Comparison of ENCODE assay signal across 1 cellular context in the genomic region with DNA sequence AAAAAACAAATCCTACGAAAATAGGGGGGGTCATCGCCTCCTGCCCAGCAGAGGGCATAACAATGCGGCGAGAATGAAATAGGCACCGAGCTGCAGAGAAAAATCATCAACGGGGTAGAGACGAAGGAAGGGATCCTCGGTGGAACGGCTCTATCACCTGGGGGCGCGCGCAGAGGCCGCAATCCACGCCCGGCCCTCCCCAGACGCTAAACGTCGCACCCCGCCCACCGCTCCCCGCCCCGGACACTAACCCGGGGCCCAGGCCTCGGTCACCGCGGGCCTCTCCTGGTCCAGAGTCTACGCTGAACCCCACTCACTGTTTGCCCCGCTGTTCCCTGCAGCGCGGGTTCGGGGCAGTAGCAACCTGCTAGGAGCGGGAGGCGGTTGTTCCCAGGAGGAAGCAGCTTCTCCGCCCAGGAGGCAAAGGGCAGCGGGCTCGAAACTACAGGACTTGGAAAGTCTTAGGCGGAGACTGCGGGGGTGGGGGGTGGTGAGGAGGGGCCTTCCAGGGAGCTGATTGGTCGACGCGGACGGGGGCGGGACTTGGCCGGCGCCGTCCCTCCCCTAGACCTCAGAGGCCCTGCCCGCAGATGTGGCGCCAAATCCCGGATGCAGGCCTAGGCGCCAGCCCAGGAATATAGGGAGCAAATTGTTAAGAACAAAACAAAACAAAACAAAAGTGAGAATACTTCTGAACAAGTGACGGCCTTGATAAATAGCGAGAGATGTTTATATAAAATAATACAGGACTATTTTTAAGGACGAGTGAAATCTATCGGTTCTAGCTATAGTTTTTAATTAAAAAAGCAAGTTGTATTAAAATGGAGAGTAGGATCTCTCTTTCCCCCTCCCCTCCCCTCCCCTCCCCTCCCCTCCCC.
A peak's percentile ranks its signal among the peaks of the same experiment; 100 is the strongest.
TF ChIP-seq lines count a peak whose summit lies in the region.

A gene with protein sequence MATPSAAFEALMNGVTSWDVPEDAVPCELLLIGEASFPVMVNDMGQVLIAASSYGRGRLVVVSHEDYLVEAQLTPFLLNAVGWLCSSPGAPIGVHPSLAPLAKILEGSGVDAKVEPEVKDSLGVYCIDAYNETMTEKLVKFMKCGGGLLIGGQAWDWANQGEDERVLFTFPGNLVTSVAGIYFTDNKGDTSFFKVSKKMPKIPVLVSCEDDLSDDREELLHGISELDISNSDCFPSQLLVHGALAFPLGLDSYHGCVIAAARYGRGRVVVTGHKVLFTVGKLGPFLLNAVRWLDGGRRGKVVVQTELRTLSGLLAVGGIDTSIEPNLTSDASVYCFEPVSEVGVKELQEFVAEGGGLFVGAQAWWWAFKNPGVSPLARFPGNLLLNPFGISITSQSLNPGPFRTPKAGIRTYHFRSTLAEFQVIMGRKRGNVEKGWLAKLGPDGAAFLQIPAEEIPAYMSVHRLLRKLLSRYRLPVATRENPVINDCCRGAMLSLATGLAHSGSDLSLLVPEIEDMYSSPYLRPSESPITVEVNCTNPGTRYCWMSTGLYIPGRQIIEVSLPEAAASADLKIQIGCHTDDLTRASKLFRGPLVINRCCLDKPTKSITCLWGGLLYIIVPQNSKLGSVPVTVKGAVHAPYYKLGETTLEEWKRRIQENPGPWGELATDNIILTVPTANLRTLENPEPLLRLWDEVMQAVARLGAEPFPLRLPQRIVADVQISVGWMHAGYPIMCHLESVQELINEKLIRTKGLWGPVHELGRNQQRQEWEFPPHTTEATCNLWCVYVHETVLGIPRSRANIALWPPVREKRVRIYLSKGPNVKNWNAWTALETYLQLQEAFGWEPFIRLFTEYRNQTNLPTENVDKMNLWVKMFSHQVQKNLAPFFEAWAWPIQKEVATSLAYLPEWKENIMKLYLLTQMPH (minus strand): TSS at position 467 of the 878 bp plus-strand sequence. CDS start 25,568 bp downstream, outside the sequence.

TF ChIP-seq in K562, 482 proteins besides CTCF, POLR2A, EP300 and RAD21 (continued from another document and continues in another):
- TF ChIP-seq, protein P1, sequence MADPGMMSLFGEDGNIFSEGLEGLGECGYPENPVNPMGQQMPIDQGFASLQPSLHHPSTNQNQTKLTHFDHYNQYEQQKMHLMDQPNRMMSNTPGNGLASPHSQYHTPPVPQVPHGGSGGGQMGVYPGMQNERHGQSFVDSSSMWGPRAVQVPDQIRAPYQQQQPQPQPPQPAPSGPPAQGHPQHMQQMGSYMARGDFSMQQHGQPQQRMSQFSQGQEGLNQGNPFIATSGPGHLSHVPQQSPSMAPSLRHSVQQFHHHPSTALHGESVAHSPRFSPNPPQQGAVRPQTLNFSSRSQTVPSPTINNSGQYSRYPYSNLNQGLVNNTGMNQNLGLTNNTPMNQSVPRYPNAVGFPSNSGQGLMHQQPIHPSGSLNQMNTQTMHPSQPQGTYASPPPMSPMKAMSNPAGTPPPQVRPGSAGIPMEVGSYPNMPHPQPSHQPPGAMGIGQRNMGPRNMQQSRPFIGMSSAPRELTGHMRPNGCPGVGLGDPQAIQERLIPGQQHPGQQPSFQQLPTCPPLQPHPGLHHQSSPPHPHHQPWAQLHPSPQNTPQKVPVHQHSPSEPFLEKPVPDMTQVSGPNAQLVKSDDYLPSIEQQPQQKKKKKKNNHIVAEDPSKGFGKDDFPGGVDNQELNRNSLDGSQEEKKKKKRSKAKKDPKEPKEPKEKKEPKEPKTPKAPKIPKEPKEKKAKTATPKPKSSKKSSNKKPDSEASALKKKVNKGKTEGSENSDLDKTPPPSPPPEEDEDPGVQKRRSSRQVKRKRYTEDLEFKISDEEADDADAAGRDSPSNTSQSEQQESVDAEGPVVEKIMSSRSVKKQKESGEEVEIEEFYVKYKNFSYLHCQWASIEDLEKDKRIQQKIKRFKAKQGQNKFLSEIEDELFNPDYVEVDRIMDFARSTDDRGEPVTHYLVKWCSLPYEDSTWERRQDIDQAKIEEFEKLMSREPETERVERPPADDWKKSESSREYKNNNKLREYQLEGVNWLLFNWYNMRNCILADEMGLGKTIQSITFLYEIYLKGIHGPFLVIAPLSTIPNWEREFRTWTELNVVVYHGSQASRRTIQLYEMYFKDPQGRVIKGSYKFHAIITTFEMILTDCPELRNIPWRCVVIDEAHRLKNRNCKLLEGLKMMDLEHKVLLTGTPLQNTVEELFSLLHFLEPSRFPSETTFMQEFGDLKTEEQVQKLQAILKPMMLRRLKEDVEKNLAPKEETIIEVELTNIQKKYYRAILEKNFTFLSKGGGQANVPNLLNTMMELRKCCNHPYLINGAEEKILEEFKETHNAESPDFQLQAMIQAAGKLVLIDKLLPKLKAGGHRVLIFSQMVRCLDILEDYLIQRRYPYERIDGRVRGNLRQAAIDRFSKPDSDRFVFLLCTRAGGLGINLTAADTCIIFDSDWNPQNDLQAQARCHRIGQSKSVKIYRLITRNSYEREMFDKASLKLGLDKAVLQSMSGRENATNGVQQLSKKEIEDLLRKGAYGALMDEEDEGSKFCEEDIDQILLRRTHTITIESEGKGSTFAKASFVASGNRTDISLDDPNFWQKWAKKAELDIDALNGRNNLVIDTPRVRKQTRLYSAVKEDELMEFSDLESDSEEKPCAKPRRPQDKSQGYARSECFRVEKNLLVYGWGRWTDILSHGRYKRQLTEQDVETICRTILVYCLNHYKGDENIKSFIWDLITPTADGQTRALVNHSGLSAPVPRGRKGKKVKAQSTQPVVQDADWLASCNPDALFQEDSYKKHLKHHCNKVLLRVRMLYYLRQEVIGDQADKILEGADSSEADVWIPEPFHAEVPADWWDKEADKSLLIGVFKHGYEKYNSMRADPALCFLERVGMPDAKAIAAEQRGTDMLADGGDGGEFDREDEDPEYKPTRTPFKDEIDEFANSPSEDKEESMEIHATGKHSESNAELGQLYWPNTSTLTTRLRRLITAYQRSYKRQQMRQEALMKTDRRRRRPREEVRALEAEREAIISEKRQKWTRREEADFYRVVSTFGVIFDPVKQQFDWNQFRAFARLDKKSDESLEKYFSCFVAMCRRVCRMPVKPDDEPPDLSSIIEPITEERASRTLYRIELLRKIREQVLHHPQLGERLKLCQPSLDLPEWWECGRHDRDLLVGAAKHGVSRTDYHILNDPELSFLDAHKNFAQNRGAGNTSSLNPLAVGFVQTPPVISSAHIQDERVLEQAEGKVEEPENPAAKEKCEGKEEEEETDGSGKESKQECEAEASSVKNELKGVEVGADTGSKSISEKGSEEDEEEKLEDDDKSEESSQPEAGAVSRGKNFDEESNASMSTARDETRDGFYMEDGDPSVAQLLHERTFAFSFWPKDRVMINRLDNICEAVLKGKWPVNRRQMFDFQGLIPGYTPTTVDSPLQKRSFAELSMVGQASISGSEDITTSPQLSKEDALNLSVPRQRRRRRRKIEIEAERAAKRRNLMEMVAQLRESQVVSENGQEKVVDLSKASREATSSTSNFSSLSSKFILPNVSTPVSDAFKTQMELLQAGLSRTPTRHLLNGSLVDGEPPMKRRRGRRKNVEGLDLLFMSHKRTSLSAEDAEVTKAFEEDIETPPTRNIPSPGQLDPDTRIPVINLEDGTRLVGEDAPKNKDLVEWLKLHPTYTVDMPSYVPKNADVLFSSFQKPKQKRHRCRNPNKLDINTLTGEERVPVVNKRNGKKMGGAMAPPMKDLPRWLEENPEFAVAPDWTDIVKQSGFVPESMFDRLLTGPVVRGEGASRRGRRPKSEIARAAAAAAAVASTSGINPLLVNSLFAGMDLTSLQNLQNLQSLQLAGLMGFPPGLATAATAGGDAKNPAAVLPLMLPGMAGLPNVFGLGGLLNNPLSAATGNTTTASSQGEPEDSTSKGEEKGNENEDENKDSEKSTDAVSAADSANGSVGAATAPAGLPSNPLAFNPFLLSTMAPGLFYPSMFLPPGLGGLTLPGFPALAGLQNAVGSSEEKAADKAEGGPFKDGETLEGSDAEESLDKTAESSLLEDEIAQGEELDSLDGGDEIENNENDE (IDR thresholded peaks at IDR 0.05; ENCODE audit: low read depth, low read length), result no peak
- TF ChIP-seq RBBP5 (IDR thresholded peaks at IDR 0.05; ENCODE audit: borderline replicate concordance, insufficient read depth, low read length, poor library complexity, severe bottlenecking) (peak; percentile 96), SRSF9 (IDR thresholded peaks at IDR 0.05; ENCODE audit: borderline replicate concordance, low read depth, low read length) (no peak), ZNF384 (IDR thresholded peaks at IDR 0.05; ENCODE audit: low read depth, low read length) (no peak), ESRRB (CRISPR knock-in tag; IDR thresholded peaks at IDR 0.05; ENCODE audit: borderline replicate concordance) (no peak), GATAD2A (IDR thresholded peaks at IDR 0.05) (no peak), ZNF830 (CRISPR knock-in tag; IDR thresholded peaks at IDR 0.05) (no peak), RBM25 (IDR thresholded peaks at IDR 0.05; ENCODE audit: low read depth, low read length, severe bottlenecking) (no peak), HDAC3 (IDR thresholded peaks at IDR 0.05; ENCODE audit: borderline replicate concordance, partially characterized antibody) (no peak), TRIM24 (IDR thresholded peaks at IDR 0.05) (peak in 1 of 2 experiments; percentile 69; a peak in 2 of 4 replicates), RB1 (IDR thresholded peaks at IDR 0.05; ENCODE audit: low read depth) (peak; percentile 66; the same call in 1 of the 2 replicates), ZNF24 (IDR thresholded peaks at IDR 0.05) (no peak), FOXP1 (CRISPR knock-in tag; IDR thresholded peaks at IDR 0.05) (peak; percentile 91), HOXB6 (CRISPR knock-in tag; IDR thresholded peaks at IDR 0.05; ENCODE audit: borderline replicate concordance) (no peak), ETV1 (tag; conservative IDR thresholded peaks at IDR 0.05; ENCODE audit: low read depth) (no peak; the same call in none of the 2 replicates), ZNF507 (tag; conservative IDR thresholded peaks at IDR 0.05) (no peak), ZNF764 (CRISPR knock-in tag; IDR thresholded peaks at IDR 0.05; ENCODE audit: low read depth) (no peak), ZNF124 (CRISPR knock-in tag; IDR thresholded peaks at IDR 0.05) (no peak), SMARCC2 (IDR thresholded peaks at IDR 0.05; ENCODE audit: low read depth) (0 out of 2 replicates have a peak, but pooled peaks have one; percentile 68), XRCC5 (IDR thresholded peaks at IDR 0.05; ENCODE audit: low read depth, low read length) (no peak), NCOA4 (IDR thresholded peaks at IDR 0.05; ENCODE audit: partially characterized antibody) (no peak), POLR2AphosphoS2 (IDR thresholded peaks at IDR 0.05; ENCODE audit: low read length) (no peak)
- TF ChIP-seq, protein P2, sequence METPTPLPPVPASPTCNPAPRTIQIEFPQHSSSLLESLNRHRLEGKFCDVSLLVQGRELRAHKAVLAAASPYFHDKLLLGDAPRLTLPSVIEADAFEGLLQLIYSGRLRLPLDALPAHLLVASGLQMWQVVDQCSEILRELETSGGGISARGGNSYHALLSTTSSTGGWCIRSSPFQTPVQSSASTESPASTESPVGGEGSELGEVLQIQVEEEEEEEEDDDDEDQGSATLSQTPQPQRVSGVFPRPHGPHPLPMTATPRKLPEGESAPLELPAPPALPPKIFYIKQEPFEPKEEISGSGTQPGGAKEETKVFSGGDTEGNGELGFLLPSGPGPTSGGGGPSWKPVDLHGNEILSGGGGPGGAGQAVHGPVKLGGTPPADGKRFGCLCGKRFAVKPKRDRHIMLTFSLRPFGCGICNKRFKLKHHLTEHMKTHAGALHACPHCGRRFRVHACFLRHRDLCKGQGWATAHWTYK (CRISPR knock-in tag; IDR thresholded peaks at IDR 0.05), result peak; percentile 84
- TF ChIP-seq, protein P3, sequence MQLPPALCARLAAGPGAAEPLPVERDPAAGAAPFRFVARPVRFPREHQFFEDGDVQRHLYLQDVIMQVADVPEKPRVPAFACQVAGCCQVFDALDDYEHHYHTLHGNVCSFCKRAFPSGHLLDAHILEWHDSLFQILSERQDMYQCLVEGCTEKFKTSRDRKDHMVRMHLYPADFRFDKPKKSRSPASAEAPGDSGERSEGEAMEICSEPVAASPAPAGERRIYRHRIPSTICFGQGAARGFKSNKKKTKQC (CRISPR knock-in tag; IDR thresholded peaks at IDR 0.05), result no peak; the same call in 1 of the 2 replicates
- TF ChIP-seq, protein P4, sequence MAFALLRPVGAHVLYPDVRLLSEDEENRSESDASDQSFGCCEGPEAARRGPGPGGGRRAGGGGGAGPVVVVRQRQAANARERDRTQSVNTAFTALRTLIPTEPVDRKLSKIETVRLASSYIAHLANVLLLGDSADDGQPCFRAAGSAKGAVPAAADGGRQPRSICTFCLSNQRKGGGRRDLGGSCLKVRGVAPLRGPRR (CRISPR knock-in tag; IDR thresholded peaks at IDR 0.05), result no peak
- TF ChIP-seq, protein P5, sequence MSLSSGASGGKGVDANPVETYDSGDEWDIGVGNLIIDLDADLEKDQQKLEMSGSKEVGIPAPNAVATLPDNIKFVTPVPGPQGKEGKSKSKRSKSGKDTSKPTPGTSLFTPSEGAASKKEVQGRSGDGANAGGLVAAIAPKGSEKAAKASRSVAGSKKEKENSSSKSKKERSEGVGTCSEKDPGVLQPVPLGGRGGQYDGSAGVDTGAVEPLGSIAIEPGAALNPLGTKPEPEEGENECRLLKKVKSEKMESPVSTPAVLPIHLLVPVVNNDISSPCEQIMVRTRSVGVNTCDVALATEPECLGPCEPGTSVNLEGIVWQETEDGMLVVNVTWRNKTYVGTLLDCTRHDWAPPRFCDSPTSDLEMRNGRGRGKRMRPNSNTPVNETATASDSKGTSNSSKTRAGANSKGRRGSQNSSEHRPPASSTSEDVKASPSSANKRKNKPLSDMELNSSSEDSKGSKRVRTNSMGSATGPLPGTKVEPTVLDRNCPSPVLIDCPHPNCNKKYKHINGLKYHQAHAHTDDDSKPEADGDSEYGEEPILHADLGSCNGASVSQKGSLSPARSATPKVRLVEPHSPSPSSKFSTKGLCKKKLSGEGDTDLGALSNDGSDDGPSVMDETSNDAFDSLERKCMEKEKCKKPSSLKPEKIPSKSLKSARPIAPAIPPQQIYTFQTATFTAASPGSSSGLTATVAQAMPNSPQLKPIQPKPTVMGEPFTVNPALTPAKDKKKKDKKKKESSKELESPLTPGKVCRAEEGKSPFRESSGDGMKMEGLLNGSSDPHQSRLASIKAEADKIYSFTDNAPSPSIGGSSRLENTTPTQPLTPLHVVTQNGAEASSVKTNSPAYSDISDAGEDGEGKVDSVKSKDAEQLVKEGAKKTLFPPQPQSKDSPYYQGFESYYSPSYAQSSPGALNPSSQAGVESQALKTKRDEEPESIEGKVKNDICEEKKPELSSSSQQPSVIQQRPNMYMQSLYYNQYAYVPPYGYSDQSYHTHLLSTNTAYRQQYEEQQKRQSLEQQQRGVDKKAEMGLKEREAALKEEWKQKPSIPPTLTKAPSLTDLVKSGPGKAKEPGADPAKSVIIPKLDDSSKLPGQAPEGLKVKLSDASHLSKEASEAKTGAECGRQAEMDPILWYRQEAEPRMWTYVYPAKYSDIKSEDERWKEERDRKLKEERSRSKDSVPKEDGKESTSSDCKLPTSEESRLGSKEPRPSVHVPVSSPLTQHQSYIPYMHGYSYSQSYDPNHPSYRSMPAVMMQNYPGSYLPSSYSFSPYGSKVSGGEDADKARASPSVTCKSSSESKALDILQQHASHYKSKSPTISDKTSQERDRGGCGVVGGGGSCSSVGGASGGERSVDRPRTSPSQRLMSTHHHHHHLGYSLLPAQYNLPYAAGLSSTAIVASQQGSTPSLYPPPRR (CRISPR knock-in tag; IDR thresholded peaks at IDR 0.05; ENCODE audit: borderline replicate concordance), result peak; percentile 55; the same call in 1 of the 2 replicates
- TF ChIP-seq, protein P6, sequence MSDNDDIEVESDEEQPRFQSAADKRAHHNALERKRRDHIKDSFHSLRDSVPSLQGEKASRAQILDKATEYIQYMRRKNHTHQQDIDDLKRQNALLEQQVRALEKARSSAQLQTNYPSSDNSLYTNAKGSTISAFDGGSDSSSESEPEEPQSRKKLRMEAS (CRISPR knock-in tag; IDR thresholded peaks at IDR 0.05), result peak; percentile 75; the same call in 1 of the 2 replicates
- TF ChIP-seq, protein P7, sequence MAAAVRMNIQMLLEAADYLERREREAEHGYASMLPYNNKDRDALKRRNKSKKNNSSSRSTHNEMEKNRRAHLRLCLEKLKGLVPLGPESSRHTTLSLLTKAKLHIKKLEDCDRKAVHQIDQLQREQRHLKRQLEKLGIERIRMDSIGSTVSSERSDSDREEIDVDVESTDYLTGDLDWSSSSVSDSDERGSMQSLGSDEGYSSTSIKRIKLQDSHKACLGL (CRISPR knock-in tag; IDR thresholded peaks at IDR 0.05; ENCODE audit: borderline replicate concordance, poor library complexity, severe bottlenecking), result no peak
